9 cellular contexts compared by ENCODE assay signal in the genomic region with DNA sequence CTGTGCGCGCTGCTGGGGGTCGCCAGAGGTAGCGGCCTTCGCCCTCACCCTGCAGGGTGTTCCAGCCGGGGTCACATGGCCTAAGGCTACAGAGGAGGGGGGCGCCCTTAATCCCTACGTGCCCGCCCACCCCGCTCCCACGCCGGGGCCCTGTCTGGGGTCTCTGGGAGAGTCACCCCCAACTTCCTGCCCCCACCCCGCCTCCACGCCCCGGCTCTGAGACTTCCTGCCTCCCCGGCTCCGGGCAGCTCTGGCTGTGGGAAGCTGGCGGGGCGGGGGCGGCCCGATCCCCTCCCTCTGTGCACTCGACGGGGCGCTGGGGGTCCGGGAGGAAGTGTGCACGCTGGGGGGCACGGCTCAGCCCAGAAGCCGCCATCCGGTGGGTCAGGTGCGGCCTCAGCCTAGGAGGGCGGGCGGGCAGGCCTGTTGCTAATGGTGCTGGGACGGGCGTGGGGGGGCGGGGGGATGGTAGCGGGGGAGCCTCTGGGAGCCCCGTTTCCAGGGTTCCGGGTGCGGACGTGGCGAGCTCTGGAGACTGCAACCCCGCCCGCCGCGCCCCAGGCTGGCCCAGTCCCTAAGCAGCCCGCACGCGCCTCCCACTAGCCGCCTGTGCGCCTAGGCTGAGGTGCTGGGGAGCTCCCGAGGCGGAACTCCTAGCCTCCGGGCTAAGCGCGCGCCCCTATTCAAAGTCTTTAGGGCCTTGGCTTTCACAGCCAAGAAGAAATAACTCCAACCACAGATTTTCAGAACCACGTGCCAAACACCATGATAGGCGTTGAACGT.
DNase-seq lines count a peak whose midpoint lies in the region; ATAC-seq, FAIRE-seq and TF ChIP-seq lines count a peak whose summit lies in the region.
"Had no signal": no experiment of that assay in that cellular context is flagged by ENCODE, and none has a peak within 500 bp of the region (broad histone marks: within the 10 kb centered on the region; RNA-seq: fewer than 3 reads in every experiment).

No MANE protein-coding gene starts in this region.

- H4K20me1 ChIP-seq in H1 (replicated peaks in 1 of 2; ENCODE audit: control insufficient read depth in 1 of 2, insufficient read depth in 2 of 2, low read length in 2 of 2): no peaks in the 10 kb centered on the region

- H3K79me1 ChIP-seq in H1 (ENCODE audit: low read depth, low read length): no peaks in the 10 kb centered on the region

- 0 out of 2 replicates have a peak overlapping the region, but pooled peaks have one; percentile 100 for H2BK15ac ChIP-seq in H1 (ENCODE audit: low read length)

- H3K23me2 ChIP-seq in H1 (ENCODE audit: low read depth, low read length): peaks cover 20% of the 10 kb centered on the region

- TF ChIP-seq POLR2A in Peyer's patch (IDR thresholded peaks at IDR 0.05) (no peak), H1 (IDR thresholded peaks at IDR 0.05; ENCODE audit: control extremely low read depth in 1 of 2, low read depth in 2 of 2, low read length in 2 of 2) (no peak)

- peak overlapping the region; percentile 75 for H3K56ac ChIP-seq in H1 (replicated peaks; ENCODE audit: insufficient read length, low read depth, low read length)

- peak overlapping the region; percentile 100 for H2BK12ac ChIP-seq in H1 (ENCODE audit: low read depth, low read length)

- no peak for TF ChIP-seq EP300 in H1 (IDR thresholded peaks at IDR 0.05; ENCODE audit: borderline replicate concordance in 1 of 2, low read depth in 2 of 2, low read length in 2 of 2)

- peak overlapping the region; percentile 97 for H4K91ac ChIP-seq in H1 (replicated peaks; ENCODE audit: insufficient read length, low read length)

- no peak overlapping the region for H3K23ac ChIP-seq in H1 (ENCODE audit: insufficient read length)

- H2AFZ ChIP-seq in H1 (ENCODE audit: low read length): no peak overlapping the region

- H3K4me3 ChIP-seq in Peyer's patch (peak overlapping the region; percentile 27 to 61 (median 47)), H1 (ENCODE audit: extremely low read depth in 1 of 4, insufficient read depth in 2 of 4, low read depth in 3 of 4, low read length in 4 of 4) (peak overlapping the region; percentile 40 to 79 (median 42); a peak in 7 of 8 replicates)

- peak overlapping the region; percentile 82; the same call in 1 of the 2 replicates for H2AK5ac ChIP-seq in H1 (ENCODE audit: low read depth, low read length)

- peak overlapping the region; percentile 22 for H4K5ac ChIP-seq in H1 (ENCODE audit: insufficient read length, low read depth, low read length)

- no peak for TF ChIP-seq RAD21 in H1 (IDR thresholded peaks at IDR 0.05 in 1 of 2, conservative IDR thresholded peaks at IDR 0.05 in 1 of 2; ENCODE audit: low read depth in 2 of 2, low read length in 2 of 2)

- no peaks in the 10 kb centered on the region for H3K27me3 Mint-ChIP-seq in naive thymus-derived CD8-positive, alpha-beta T cell

- no peaks in the 10 kb centered on the region; a peak in 1 of 4 replicates for H3K79me2 ChIP-seq in H1 (ENCODE audit: control insufficient read depth in 1 of 2, insufficient read depth in 2 of 2, low read length in 2 of 2)

- peak overlapping the region; percentile 100 for H3K18ac ChIP-seq in H1 (ENCODE audit: extremely low read depth, low read length)

- 2% methylated on average over 23 of the region's 59 CpGs; no CpG with 5 or more reads in 1 of the 2 experiments for WGBS in H1 (ENCODE audit: extremely low coverage in 1 of 2, insufficient coverage in 1 of 2, insufficient read length in 1 of 2, insufficient replicate concordance in 2 of 2, low coverage in 1 of 2, low lambda C conversion rate in 2 of 2, missing lambda C conversion rate in 1 of 2), 2 experiments

- peaks cover 0 to 32% (median 23%) of the 10 kb centered on the region in 4 donors for H3K4me1 ChIP-seq in Peyer's patch
- H3K4me1 ChIP-seq in H1 (replicated peaks in 1 of 4; ENCODE audit: control insufficient read depth in 3 of 4, insufficient read depth in 4 of 4, low read length in 3 of 4): peaks cover 13 to 40% (median 29%) of the 10 kb centered on the region in 4 experiments

- H3K27me3 ChIP-seq in Peyer's patch (no peaks in the 10 kb centered on the region), H1 (replicated peaks in 1 of 4; ENCODE audit: control insufficient read depth in 3 of 4, extremely low read depth in 1 of 4, insufficient read depth in 3 of 4, low read length in 3 of 4) (peaks cover 0 to 11% (median 9%) of the 10 kb centered on the region in 4 experiments; a peak in 4 of 7 replicates)

- peaks cover 17 to 55% (median 52%) of the 10 kb centered on the region in 4 donors for H3K4me1 Mint-ChIP-seq in naive thymus-derived CD8-positive, alpha-beta T cell

- H3K9me3 Mint-ChIP-seq in naive thymus-derived CD8-positive, alpha-beta T cell: no peaks in the 10 kb centered on the region

- H3K36me3 ChIP-seq in Peyer's patch (no peaks in the 10 kb centered on the region), H1 (ENCODE audit: control insufficient read depth in 2 of 4, insufficient read depth in 4 of 4, low read length in 3 of 4) (no peaks in the 10 kb centered on the region)

- H3K9me3 ChIP-seq in Peyer's patch: no peaks in the 10 kb centered on the region
- no peaks in the 10 kb centered on the region for H3K9me3 ChIP-seq in H1 (ENCODE audit: insufficient read depth in 2 of 2, low read depth in 1 of 2, low read length in 1 of 2)

- CTCF ChIA-PET in H1 (lab: Charles Lee; ENCODE audit: partially characterized antibody): interaction anchor here (0.9 to 8.4 kb wide), 28 partner anchors 9 to 288 kb away, joined by 3 to 141 read pairs (median 6); no protein-coding TSS in a partner anchor

- DNase-seq in Daoy (ENCODE audit: low read depth) (peak; percentile 96), Peyer's patch (peak; percentile 53 to 62 (median 61)), H1 (ENCODE audit: low read depth in 1 of 2, low spot score in 2 of 2) (peak in 1 of 2 experiments; percentile 90), putamen (ENCODE audit: low spot score) (no peak), NCI-H187 (lab: John Stamatoyannopoulos, UW) (no peak)
- DNase-seq in naive thymus-derived CD8-positive, alpha-beta T cell: peak; percentile 26 to 77 (median 44)

- no peak overlapping the region; the same call in none of the 2 replicates for H4K8ac ChIP-seq in H1 (ENCODE audit: extremely low read depth, insufficient read depth, low read length)

- H2BK120ac ChIP-seq in H1 (replicated peaks; ENCODE audit: low read depth, low read length): peak overlapping the region; percentile 91

- H3K14ac ChIP-seq in H1 (ENCODE audit: insufficient read length): no peak overlapping the region

- peak; percentile 14 to 15 for ATAC-seq in naive thymus-derived CD8-positive, alpha-beta T cell
- ATAC-seq in HG02678 (IDR thresholded peaks at IDR 0.05; ENCODE audit: unreplicated experiment): no peak
- ATAC-seq in HG03280 (IDR thresholded peaks at IDR 0.05; ENCODE audit: unreplicated experiment): no peak

- TF ChIP-seq CTCF in Peyer's patch (IDR thresholded peaks at IDR 0.05): no peak
- TF ChIP-seq CTCF in H1 (IDR thresholded peaks at IDR 0.05; ENCODE audit: control extremely low read depth in 1 of 3, insufficient read depth in 1 of 3, low read depth in 1 of 3, low read length in 3 of 3): no peak

- H3K27ac Mint-ChIP-seq in naive thymus-derived CD8-positive, alpha-beta T cell: peak overlapping the region; percentile 53 to 96 (median 92)

- H3K36me3 Mint-ChIP-seq in naive thymus-derived CD8-positive, alpha-beta T cell: no peaks in the 10 kb centered on the region

- peak overlapping the region; percentile 28; the same call in 1 of the 2 replicates for H2BK5ac ChIP-seq in H1 (ENCODE audit: low read depth, low read length)

- peak overlapping the region in 2 of 4 experiments; percentile 20 to 78; a peak in 2 of 7 replicates for H3K9ac ChIP-seq in H1 (replicated peaks in 1 of 4; ENCODE audit: extremely low read depth in 1 of 4, low read depth in 3 of 4, low read length in 3 of 4)

- H3K4ac ChIP-seq in H1 (replicated peaks; ENCODE audit: insufficient read length, low read depth, low read length): no peak overlapping the region

- H3K4me3 Mint-ChIP-seq in naive thymus-derived CD8-positive, alpha-beta T cell: peak overlapping the region; percentile 71 to 87 (median 80)

- FAIRE-seq in H1 (lab: Jason Lieb, UNC): no peak
- FAIRE-seq: colon had no signal

- H3K27ac ChIP-seq in Peyer's patch (peak overlapping the region; percentile 28 to 70 (median 64)), H1 (ENCODE audit: low read depth, low read length) (peak overlapping the region; percentile 41)

- peak overlapping the region; percentile 83 to 98 for H3K4me2 ChIP-seq in H1 (ENCODE audit: insufficient read depth in 1 of 2, low read depth in 2 of 2, low read length in 2 of 2)

- H2BK20ac ChIP-seq in H1 (ENCODE audit: low read length): no peak overlapping the region

- POLR2A ChIA-PET in H1 (lab: Charles Lee; ENCODE audit: partially characterized antibody): interaction anchor here (0.8 to 7.7 kb wide), 21 partner anchors 11 to 271 kb away, joined by 3 to 136 read pairs (median 9); partner anchors contain the start of genes CXXC5 and DNAJC18
- POLR2A ChIA-PET in naive thymus-derived CD8-positive, alpha-beta T cell (lab: Charles Lee): interaction anchor here (0.5 to 3.8 kb wide), 11 partner anchors 10 to 301 kb away, joined by 3 to 39 read pairs (median 6); partner anchors contain the start of genes CXXC5 and UBE2D2

TF ChIP-seq in H1, 55 proteins besides CTCF, POLR2A, EP300 and RAD21 (continues in another document):
- TF ChIP-seq BCL11A (IDR thresholded peaks at IDR 0.05; ENCODE audit: low read depth in 2 of 2, low read length in 2 of 2): no peak
- no peak for TF ChIP-seq EZH2 (IDR thresholded peaks at IDR 0.05; ENCODE audit: low read depth, low read length, severe bottlenecking)
- TF ChIP-seq CBX8 (IDR thresholded peaks at IDR 0.05; ENCODE audit: borderline replicate concordance, low read depth, low read length): no peak
- TF ChIP-seq NANOG (IDR thresholded peaks at IDR 0.05; ENCODE audit: insufficient read depth, low read depth, low read length, poor library complexity, severe bottlenecking): no peak
- TF ChIP-seq KDM1A (IDR thresholded peaks at IDR 0.05; ENCODE audit: borderline replicate concordance, low read length): peak; percentile 89; the same call in 1 of the 2 replicates
- TF ChIP-seq SRF (IDR thresholded peaks at IDR 0.05; ENCODE audit: low read depth, low read length): no peak
- no peak for TF ChIP-seq SP4 (IDR thresholded peaks at IDR 0.05; ENCODE audit: low read length)
- no peak for TF ChIP-seq YY1 (IDR thresholded peaks at IDR 0.05; ENCODE audit: low read depth, low read length)
- TF ChIP-seq ATF3 (IDR thresholded peaks at IDR 0.05; ENCODE audit: insufficient read depth, low read depth, low read length): no peak
- no peak for TF ChIP-seq TCF12 (IDR thresholded peaks at IDR 0.05; ENCODE audit: low read depth, low read length)
- TF ChIP-seq MAX (IDR thresholded peaks at IDR 0.05): no peak

Comparison
In these comparisons a context has a peak if more than half of its experiments do, and no peak if none do; other contexts are left out.
1. DNase-seq: peak in Daoy (single experiment), Peyer's patch (3 of 3) and naive thymus-derived CD8-positive, alpha-beta T cell (10 of 10); none in putamen (single experiment) and NCI-H187 (0 of 2).
2. ATAC-seq: peak in naive thymus-derived CD8-positive, alpha-beta T cell (2 of 2); none in HG02678 (single experiment) and HG03280 (single experiment).